Comparison of ENCODE assay signal across 9 cellular contexts in the genomic region with DNA sequence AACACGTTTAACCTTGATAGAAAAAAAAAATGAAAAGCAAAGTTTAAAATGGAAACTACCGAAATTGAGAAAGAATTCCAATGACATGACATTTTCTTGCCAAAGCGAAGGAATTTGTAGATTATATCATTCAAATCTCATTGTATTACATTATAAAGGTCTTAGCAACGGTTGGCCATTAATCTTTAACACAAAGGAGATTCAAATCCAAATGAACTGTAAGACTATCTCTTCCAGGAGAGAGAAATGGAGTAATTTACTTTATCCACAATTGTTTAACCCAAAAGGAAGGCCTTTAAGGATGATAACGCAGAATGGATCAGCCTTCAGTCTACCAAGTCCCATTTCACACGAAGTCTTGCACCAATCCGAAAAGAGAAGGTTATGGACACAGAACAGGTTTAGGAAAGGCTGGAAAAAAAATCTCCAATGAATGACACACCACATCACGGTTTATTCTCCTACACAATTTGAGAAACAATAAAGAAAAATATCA. TPM values are rescaled to one million over a fixed set of nuclear protein-coding genes. Genes with fewer than 3 reads are reported as not detected.
DNase-seq lines count a peak whose midpoint lies in the region; ATAC-seq lines count a peak whose summit lies in the region.
"Had no signal": no experiment of that assay in that cellular context is flagged by ENCODE, and none has a peak within 500 bp of the region (broad histone marks: within the 10 kb centered on the region; RNA-seq: fewer than 3 reads in every experiment).

No MANE protein-coding gene starts in this region.

- H4K20me1 ChIP-seq in BLaER1 = peaks cover 45% of the 10 kb centered on the region

- peak overlapping the region; percentile 97 for H3K4me3 ChIP-seq in BLaER1
- peak overlapping the region; percentile 76 for H3K4me3 ChIP-seq in HUES6 (ENCODE audit: low read depth, low read length)
- H3K4me3 ChIP-seq in muscle layer of colon (ENCODE audit: low read depth in 1 of 2, low read length in 2 of 2) = peak overlapping the region; percentile 90 to 97

- no peak overlapping the region for H3K27ac ChIP-seq in BLaER1
- H3K27ac ChIP-seq in HUES6 (ENCODE audit: low read depth, low read length) = peak overlapping the region; percentile 78; the same call in 1 of the 2 replicates
- H3K27ac ChIP-seq in caudate nucleus (ENCODE audit: low read depth, low read length) = peak overlapping the region; percentile 36
- peak overlapping the region; percentile 89 for H3K27ac ChIP-seq in muscle layer of colon (ENCODE audit: low read depth, low read length)
- H3K27ac ChIP-seq: HL-60 had no signal

- no peaks in the 10 kb centered on the region; the same call in 1 of the 2 replicates for H3K36me3 ChIP-seq in BLaER1
- H3K36me3 ChIP-seq in HUES6 (ENCODE audit: control insufficient read depth, insufficient read depth, low read length) = peaks cover 4% of the 10 kb centered on the region; the same call in 1 of the 2 replicates
- H3K36me3 ChIP-seq in muscle layer of colon (ENCODE audit: insufficient read depth, low read length) = no peaks in the 10 kb centered on the region

- peaks cover 3% of the 10 kb centered on the region for H3K9me3 ChIP-seq in BLaER1
- H3K9me3 ChIP-seq in HUES6 (ENCODE audit: control insufficient read depth, insufficient read depth, low read depth, low read length) = no peaks in the 10 kb centered on the region; the same call in 1 of the 2 replicates
- no peaks in the 10 kb centered on the region for H3K9me3 ChIP-seq in muscle layer of colon (ENCODE audit: low read length)

- H3K9ac ChIP-seq in BLaER1 (peak overlapping the region; percentile 93), HUES6 (ENCODE audit: low read length) (peak overlapping the region; percentile 90), muscle layer of colon (ENCODE audit: low read length) (peak overlapping the region; percentile 98)

- H3K27me3 ChIP-seq in BLaER1 = peaks cover 7% of the 10 kb centered on the region
- no peaks in the 10 kb centered on the region for H3K27me3 ChIP-seq in HUES6 (ENCODE audit: control insufficient read depth, insufficient read depth, low read length)
- H3K27me3 ChIP-seq in muscle layer of colon (ENCODE audit: control insufficient read depth in 1 of 2, insufficient read depth in 2 of 2, low read length in 2 of 2) = no peaks in the 10 kb centered on the region

- DNase-seq in caudate nucleus (lab: John Stamatoyannopoulos, UW) (no peak), occipital lobe (lab: John Stamatoyannopoulos, UW) (no peak), AG08396 (ENCODE audit: low spot score) (no peak)

- H3K4me2 ChIP-seq in BLaER1 = peak overlapping the region; percentile 89

- peaks cover 47% of the 10 kb centered on the region for H3K4me1 ChIP-seq in BLaER1
- H3K4me1 ChIP-seq in HUES6 (ENCODE audit: control insufficient read depth, insufficient read depth, low read length) = peaks cover 15% of the 10 kb centered on the region
- H3K4me1 ChIP-seq in muscle layer of colon (ENCODE audit: insufficient read depth, low read length) = peaks cover 26% of the 10 kb centered on the region

- ATAC-seq in HG02798 (IDR thresholded peaks at IDR 0.05; ENCODE audit: poor library complexity, unreplicated experiment) = no peak
- no peak for ATAC-seq in HG02973 (IDR thresholded peaks at IDR 0.05; ENCODE audit: unreplicated experiment)

RNA-seq across cellular contexts. Expression of gene ENAH, which starts 1.5 kb away (rescaled TPM):
- total RNA-seq in occipital lobe = 73.5 TPM
